ENCODE assay signal across 29 cellular contexts in genomic region chr7:118076564-118076963, GRCh38.
"Had no signal": no experiment of that assay in that cellular context is flagged by ENCODE, and none has a peak within 500 bp of the region (broad histone marks: within the 10 kb centered on the region; RNA-seq: fewer than 3 reads in every experiment).

No MANE protein-coding gene starts in this region.

- DNase-seq: activated CD4-positive, alpha-beta memory T cell treated with anti-CD3 and anti-CD28 coated beads for 36 hours; activated CD4-positive, alpha-beta T cell treated with anti-CD3 and anti-CD28 coated beads, Interleukin-2, amount 10 ng/mL, durations not matched to agents 7 days and 5 days; activated CD4-positive, CD25-positive, alpha-beta regulatory T cell; activated gamma-delta T cell; activated naive CD4-positive, alpha-beta T cell treated with anti-CD3 and anti-CD28 coated beads, Interleukin-2, amount 10 ng/mL, durations not matched to agents 7 days and 5 days; activated naive CD8-positive, alpha-beta T cell treated with anti-CD3 and anti-CD28 coated beads for 36 hours; activated T-cell treated with anti-CD3 and anti-CD28 coated beads for 4 hours; activated T-cell treated with anti-CD3 and anti-CD28 coated beads, Interleukin-2, amount 50 U/mL, for 48 hours; anterior cingulate cortex; central memory CD4-positive, alpha-beta T cell; Karpas-422; NCI-H1092 treated with DMSO at 0.1 percent for 48 hours; NCI-H1417 treated with DMSO at 0.1 percent for 48 hours; NCI-H1694; NCI-H2029; NCI-H2107; NCI-H2171 treated with DMSO at 0.1 percent for 48 hours; NCI-H345; NCI-H510A treated with DMSO at 0.1 percent for 48 hours; NCI-H69; NK-92 treated with Interleukin-12 subunit alpha and Interleukin-12 subunit beta, amount 100 ng/mL, for 24 hours; Peyer's patch; T-cell; T-helper 2 cell; T1000 had no signal

- H3K36me3 ChIP-seq: Peyer's patch had no signal

- H3K4me3 ChIP-seq: Peyer's patch, SK-N-MC had no signal

- H3K4me1 Mint-ChIP-seq: T-cell had no signal

- H3K4me3 Mint-ChIP-seq: activated CD4-positive, alpha-beta memory T cell treated with anti-CD3 and anti-CD28 coated beads for 36 hours; activated CD4-positive, alpha-beta T cell treated with anti-CD3 and anti-CD28 coated beads, Interleukin-2, amount 10 ng/mL, durations not matched to agents 7 days and 5 days; activated naive CD4-positive, alpha-beta T cell treated with anti-CD3 and anti-CD28 coated beads, Interleukin-2, amount 10 ng/mL, durations not matched to agents 7 days and 5 days; activated naive CD8-positive, alpha-beta T cell treated with anti-CD3 and anti-CD28 coated beads for 36 hours; activated T-helper 17 cell treated with anti-CD3 and anti-CD28 coated beads, Interleukin-2, amount 50 U/mL, for 72 hours; T-cell had no signal

- H3K9me3 Mint-ChIP-seq: activated CD4-positive, alpha-beta memory T cell treated with anti-CD3 and anti-CD28 coated beads for 36 hours; activated CD4-positive, alpha-beta T cell treated with anti-CD3 and anti-CD28 coated beads, Interleukin-2, amount 10 ng/mL, durations not matched to agents 7 days and 5 days had no signal

- H3K4me1 ChIP-seq: Peyer's patch had no signal

- ATAC-seq: activated T-helper 17 cell treated with anti-CD3 and anti-CD28 coated beads, Interleukin-2, amount 50 U/mL, for 72 hours; T-cell had no signal

- H3K9me3 ChIP-seq: Peyer's patch had no signal

- H3K27ac ChIP-seq: Peyer's patch, SK-N-MC, VCaP had no signal

- H3K27me3 ChIP-seq: Peyer's patch had no signal

- H3K27ac Mint-ChIP-seq: activated CD4-positive, alpha-beta memory T cell treated with anti-CD3 and anti-CD28 coated beads for 36 hours; activated CD4-positive, alpha-beta T cell treated with anti-CD3 and anti-CD28 coated beads, Interleukin-2, amount 10 ng/mL, durations not matched to agents 7 days and 5 days; activated naive CD4-positive, alpha-beta T cell treated with anti-CD3 and anti-CD28 coated beads, Interleukin-2, amount 10 ng/mL, durations not matched to agents 7 days and 5 days; activated naive CD8-positive, alpha-beta T cell treated with anti-CD3 and anti-CD28 coated beads for 36 hours; activated T-helper 17 cell treated with anti-CD3 and anti-CD28 coated beads, Interleukin-2, amount 50 U/mL, for 72 hours; T-cell had no signal

- H3K36me3 Mint-ChIP-seq: activated CD4-positive, alpha-beta memory T cell treated with anti-CD3 and anti-CD28 coated beads for 36 hours; activated naive CD4-positive, alpha-beta T cell treated with anti-CD3 and anti-CD28 coated beads, Interleukin-2, amount 10 ng/mL, durations not matched to agents 7 days and 5 days; activated naive CD8-positive, alpha-beta T cell treated with anti-CD3 and anti-CD28 coated beads for 36 hours; T-cell had no signal

- FAIRE-seq: TTC549 had no signal
